1 cellular context compared by ENCODE assay signal in the genomic region with DNA sequence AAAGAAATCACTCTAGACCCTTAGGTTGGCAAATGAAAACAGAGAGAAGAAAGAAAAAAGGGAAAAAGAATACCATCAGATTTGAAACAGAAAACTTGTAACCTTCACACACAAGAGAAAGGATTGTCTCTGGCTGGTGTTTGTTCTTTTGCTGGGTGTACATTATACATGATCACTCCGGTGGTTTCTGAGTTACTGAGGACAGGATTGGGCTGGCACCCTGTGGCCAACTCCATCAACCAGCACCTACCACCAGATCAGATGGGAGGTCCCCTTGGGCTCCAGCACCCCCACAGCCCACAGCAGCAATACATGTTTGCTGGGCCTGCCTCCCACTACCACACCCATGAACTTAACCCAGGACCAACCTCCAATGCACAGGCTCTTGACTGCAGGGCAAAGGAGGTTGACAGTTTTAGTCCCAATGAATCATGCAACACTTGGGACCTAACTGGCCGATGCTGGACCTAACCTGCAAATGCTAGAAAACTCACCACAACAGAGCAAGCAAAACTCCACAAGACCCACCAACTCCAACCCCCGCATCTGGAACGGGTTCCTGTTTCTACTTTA.
TF ChIP-seq lines count a peak whose summit lies in the region.

No MANE protein-coding gene starts in this region.

TF ChIP-seq in HCT116, 20 proteins besides CTCF, POLR2A, EP300 and RAD21:
- TF ChIP-seq ELF1 (IDR thresholded peaks at IDR 0.05; ENCODE audit: borderline replicate concordance, low read depth) (no peak), EGR1 (IDR thresholded peaks at IDR 0.05; ENCODE audit: low read depth) (no peak), REST (IDR thresholded peaks at IDR 0.05; ENCODE audit: low read depth) (no peak)
